Comparison of ENCODE assay signal across 9 cellular contexts in the genomic region with DNA sequence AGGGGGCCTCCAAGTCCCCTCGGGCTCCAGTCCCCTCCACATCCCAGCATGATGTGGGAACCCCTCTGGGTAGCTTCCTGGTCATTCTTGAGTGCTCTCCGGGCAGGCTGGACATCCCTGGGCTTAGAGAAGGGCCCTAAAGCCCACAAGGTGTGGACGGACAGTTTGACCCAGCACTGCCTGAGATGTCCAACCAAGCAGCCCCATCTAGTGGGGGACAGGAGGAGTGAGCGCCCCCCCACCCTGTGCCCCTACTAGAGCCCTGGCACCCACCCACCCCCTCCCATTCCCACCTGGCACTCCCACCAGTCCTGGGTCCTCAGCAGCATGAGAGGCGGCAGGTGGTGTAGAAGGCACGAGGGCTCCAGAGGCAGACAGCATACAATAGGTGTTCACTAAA. TPM values are rescaled to one million over a fixed set of nuclear protein-coding genes. Genes with fewer than 3 reads are reported as not detected.
DNase-seq lines count a peak whose midpoint lies in the region; ATAC-seq and TF ChIP-seq lines count a peak whose summit lies in the region.
"Had no signal": no experiment of that assay in that cellular context is flagged by ENCODE, and none has a peak within 500 bp of the region (broad histone marks: within the 10 kb centered on the region; RNA-seq: fewer than 3 reads in every experiment).

No MANE protein-coding gene starts in this region.

- peak; percentile 43 for ATAC-seq in memory B cell (ENCODE audit: low read depth)

- H3K27ac Mint-ChIP-seq in brain (peak overlapping the region in 1 of 5 experiments; percentile 54), memory B cell (no peak overlapping the region)

- DNase-seq in AG20443 (ENCODE audit: low spot score) (peak; percentile 66), HEK293T (ENCODE audit: extremely low spot score) (peak; percentile 43), memory B cell (ENCODE audit: low spot score in 2 of 2) (no peak), DMS114 treated with DMSO at 0.1 percent for 48 hours (lab: John Stamatoyannopoulos, UW; ENCODE audit: unreplicated experiment) (no peak), NCI-H510A (lab: John Stamatoyannopoulos, UW) (no peak)
- no peak for DNase-seq in central memory CD4-positive, alpha-beta T cell
- no peak for DNase-seq in activated CD8-positive, alpha-beta memory T cell treated with anti-CD3 and anti-CD28 coated beads, Interleukin-2, amount 50 U/mL, for 48 hours
- DNase-seq: activated CD4-positive, alpha-beta T cell treated with anti-CD3 and anti-CD28 coated beads for 4 hours had no signal

- H3K4me3 Mint-ChIP-seq in brain (no peak overlapping the region), memory B cell (no peak overlapping the region)

- H3K36me3 Mint-ChIP-seq in brain: no peaks in the 10 kb centered on the region
- H3K36me3 Mint-ChIP-seq in memory B cell: no peaks in the 10 kb centered on the region

- POLR2A ChIA-PET in HEK293T (lab: Yijun Ruan, JAX): no interaction called here

- peak; percentile 27 to 35 for TF ChIP-seq CTCF in brain (conservative IDR thresholded peaks at IDR 0.05)

- CTCF ChIA-PET in HEK293T (lab: Yijun Ruan, JAX): interaction anchor here (1.3 kb wide), 1 partner anchor 106 kb away, joined by 4 read pairs; no protein-coding TSS in a partner anchor

- H3K27me3 Mint-ChIP-seq in brain: no peaks in the 10 kb centered on the region
- peaks cover 4% of the 10 kb centered on the region for H3K27me3 Mint-ChIP-seq in memory B cell

- peaks cover 0 to 5% (median 4%) of the 10 kb centered on the region in 5 experiments for H3K9me3 Mint-ChIP-seq in brain
- peaks cover under 1% of the 10 kb centered on the region for H3K9me3 Mint-ChIP-seq in memory B cell

- H3K4me1 Mint-ChIP-seq in brain (peaks cover 57% of the 10 kb centered on the region), memory B cell (no peaks in the 10 kb centered on the region)

TF ChIP-seq in HEK293T, 16 proteins besides CTCF, POLR2A, EP300 and RAD21:
- TF ChIP-seq CTBP1 (IDR thresholded peaks at IDR 0.05; ENCODE audit: borderline replicate concordance) (no peak), FOXM1 (IDR thresholded peaks at IDR 0.05; ENCODE audit: borderline replicate concordance) (no peak), BHLHE40 (IDR thresholded peaks at IDR 0.05; ENCODE audit: borderline replicate concordance) (no peak), ZNF384 (IDR thresholded peaks at IDR 0.05) (no peak), ELF4 (IDR thresholded peaks at IDR 0.05) (no peak), ARNT (IDR thresholded peaks at IDR 0.05) (no peak), LEF1 (IDR thresholded peaks at IDR 0.05; ENCODE audit: borderline replicate concordance) (no peak), L3MBTL2 (conservative IDR thresholded peaks at IDR 0.05) (no peak), SP1 (IDR thresholded peaks at IDR 0.05) (no peak), NFRKB (IDR thresholded peaks at IDR 0.05) (no peak), FOXK2 (IDR thresholded peaks at IDR 0.05) (no peak), SUZ12 (IDR thresholded peaks at IDR 0.05) (no peak), HDGF (IDR thresholded peaks at IDR 0.05; ENCODE audit: borderline replicate concordance) (no peak), FOXA1 (IDR thresholded peaks at IDR 0.05) (no peak), TARDBP (IDR thresholded peaks at IDR 0.05) (no peak)
- TF ChIP-seq, protein P1, sequence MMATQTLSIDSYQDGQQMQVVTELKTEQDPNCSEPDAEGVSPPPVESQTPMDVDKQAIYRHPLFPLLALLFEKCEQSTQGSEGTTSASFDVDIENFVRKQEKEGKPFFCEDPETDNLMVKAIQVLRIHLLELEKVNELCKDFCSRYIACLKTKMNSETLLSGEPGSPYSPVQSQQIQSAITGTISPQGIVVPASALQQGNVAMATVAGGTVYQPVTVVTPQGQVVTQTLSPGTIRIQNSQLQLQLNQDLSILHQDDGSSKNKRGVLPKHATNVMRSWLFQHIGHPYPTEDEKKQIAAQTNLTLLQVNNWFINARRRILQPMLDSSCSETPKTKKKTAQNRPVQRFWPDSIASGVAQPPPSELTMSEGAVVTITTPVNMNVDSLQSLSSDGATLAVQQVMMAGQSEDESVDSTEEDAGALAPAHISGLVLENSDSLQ (IDR thresholded peaks at IDR 0.05): no peak

RNA-seq across cellular contexts. Expression of a gene that starts 45.9 kb away (rescaled TPM):
- polyA plus RNA-seq in brain (ENCODE audit: insufficient read depth, low read depth, low replicate concordance): not detected

Comparison
In these comparisons a context has a peak if more than half of its experiments do, and no peak if none do; other contexts are left out.
1. DNase-seq: peak in AG20443 (single experiment) and HEK293T (single experiment); none in memory B cell (0 of 2), DMS114 treated with DMSO at 0.1 percent for 48 hours (single experiment), NCI-H510A (single experiment), central memory CD4-positive, alpha-beta T cell (single experiment) and activated CD8-positive, alpha-beta memory T cell treated with anti-CD3 and anti-CD28 coated beads, Interleukin-2, amount 50 U/mL, for 48 hours (single experiment).